Comparison of ENCODE assay signal across 28 cellular contexts in genomic region chr5:78959767-78960166, GRCh38.
"Had no signal": no experiment of that assay in that cellular context is flagged by ENCODE, and none has a peak within 500 bp of the region (broad histone marks: within the 10 kb centered on the region; RNA-seq: fewer than 3 reads in every experiment).

No MANE protein-coding gene starts in this region.

- H3K27ac ChIP-seq: ascending aorta, body of pancreas had no signal

- H3K36me3 Mint-ChIP-seq: WTC11 had no signal

- DNase-seq: activated CD4-positive, alpha-beta T cell treated with anti-CD3 and anti-CD28 coated beads for 48 hours; activated CD4-positive, alpha-beta T cell treated with anti-CD3 and anti-CD28 coated beads, Interleukin-2, amount 50 U/mL, for 4 hours; activated CD4-positive, CD25-positive, alpha-beta regulatory T cell treated with anti-CD3 and anti-CD28 coated beads, Interleukin-2, amount 50 U/mL, for 72 hours; activated CD8-positive, alpha-beta T cell treated with anti-CD3 and anti-CD28 coated beads, Interleukin-2, amount 10 ng/mL, durations not matched to agents 7 days and 5 days; activated effector memory CD4-positive, alpha-beta T cell treated with Interleukin-2 at 50 U/mL for 16 hours; activated naive CD4-positive, alpha-beta T cell treated with Interleukin-2 at 50 U/mL for 16 hours; activated naive CD8-positive, alpha-beta T cell treated with anti-CD3 and anti-CD28 coated beads, Interleukin-2, amount 50 U/mL, for 24 hours; activated T-cell treated with anti-CD3 and anti-CD28 coated beads, Interleukin-2, amount 50 U/mL, for 24 hours; amniotic stem cell; body of pancreas; central memory CD4-positive, alpha-beta T cell; Kasumi-1; NCI-H1105 treated with DMSO at 0.1 percent for 48 hours; NCI-H1436 treated with DMSO at 0.1 percent for 48 hours; NCI-H187 treated with DMSO at 0.1 percent for 48 hours; NCI-H2081 treated with DMSO at 0.1 percent for 48 hours; NCI-H446; NK-92 treated with Interleukin-12 subunit alpha and Interleukin-12 subunit beta, amount 100 ng/mL, for 24 hours; OCI-M1; RPMI8226 had no signal

- H3K4me1 Mint-ChIP-seq: activated naive CD8-positive, alpha-beta T cell treated with anti-CD3 and anti-CD28 coated beads, Interleukin-2, amount 50 U/mL, for 24 hours; WTC11 had no signal

- ATAC-seq: activated CD8-positive, alpha-beta T cell treated with anti-CD3 and anti-CD28 coated beads, Interleukin-2, amount 10 ng/mL, durations not matched to agents 7 days and 5 days; activated naive CD4-positive, alpha-beta T cell treated with anti-CD3 and anti-CD28 coated beads, Interleukin-2, amount 50 U/mL, for 72 hours; activated naive CD8-positive, alpha-beta T cell treated with anti-CD3 and anti-CD28 coated beads, Interleukin-2, amount 50 U/mL, for 24 hours; body of pancreas; Panc1; Right ventricle myocardium inferior; WTC11 had no signal

- H3K4me3 ChIP-seq: ascending aorta, body of pancreas had no signal

- FAIRE-seq: bronchial epithelial cell had no signal

- H3K27ac Mint-ChIP-seq: activated CD8-positive, alpha-beta T cell treated with anti-CD3 and anti-CD28 coated beads, Interleukin-2, amount 10 ng/mL, durations not matched to agents 7 days and 5 days; activated naive CD4-positive, alpha-beta T cell treated with anti-CD3 and anti-CD28 coated beads, Interleukin-2, amount 50 U/mL, for 72 hours; activated naive CD8-positive, alpha-beta T cell treated with anti-CD3 and anti-CD28 coated beads, Interleukin-2, amount 50 U/mL, for 24 hours; activated T-cell treated with anti-CD3 and anti-CD28 coated beads, Interleukin-2, amount 50 U/mL, for 24 hours; activated T-helper 1 cell treated with anti-CD3 and anti-CD28 coated beads, Interleukin-12 subunit alpha, Interleukin-12 subunit beta, Interleukin-2, Interleukin-4 antibody, amounts not matched to agents 30 ng/mL and 10 ng/mL and 1 ng/mL, durations not matched to agents 14 hours and 24 hours and 36 hours had no signal

- H3K4me3 Mint-ChIP-seq: activated CD8-positive, alpha-beta T cell treated with anti-CD3 and anti-CD28 coated beads, Interleukin-2, amount 10 ng/mL, durations not matched to agents 7 days and 5 days; activated naive CD8-positive, alpha-beta T cell treated with anti-CD3 and anti-CD28 coated beads, Interleukin-2, amount 50 U/mL, for 24 hours; activated T-cell treated with anti-CD3 and anti-CD28 coated beads, Interleukin-2, amount 50 U/mL, for 24 hours; activated T-helper 1 cell treated with anti-CD3 and anti-CD28 coated beads, Interleukin-12 subunit alpha, Interleukin-12 subunit beta, Interleukin-2, Interleukin-4 antibody, amounts not matched to agents 30 ng/mL and 10 ng/mL and 1 ng/mL, durations not matched to agents 14 hours and 24 hours and 36 hours; T-helper 1 cell treated with Interleukin-12 subunit alpha and Interleukin-12 subunit beta and Interleukin-4 antibody, amounts not matched to agents 30 μg/mL and 1 μg/mL, for 36 hours; WTC11 had no signal

- H3K9me3 Mint-ChIP-seq: activated naive CD4-positive, alpha-beta T cell treated with anti-CD3 and anti-CD28 coated beads, Interleukin-2, amount 50 U/mL, for 72 hours; activated naive CD8-positive, alpha-beta T cell treated with anti-CD3 and anti-CD28 coated beads, Interleukin-2, amount 50 U/mL, for 24 hours; activated T-cell treated with anti-CD3 and anti-CD28 coated beads, Interleukin-2, amount 50 U/mL, for 24 hours; activated T-helper 1 cell treated with anti-CD3 and anti-CD28 coated beads, Interleukin-12 subunit alpha, Interleukin-12 subunit beta, Interleukin-2, Interleukin-4 antibody, amounts not matched to agents 30 ng/mL and 10 ng/mL and 1 ng/mL, durations not matched to agents 14 hours and 24 hours and 36 hours; T-helper 1 cell treated with Interleukin-12 subunit alpha and Interleukin-12 subunit beta and Interleukin-4 antibody, amounts not matched to agents 30 μg/mL and 1 μg/mL, for 36 hours; WTC11 had no signal

- H3K36me3 ChIP-seq: ascending aorta had no signal

- H3K27me3 ChIP-seq: ascending aorta, body of pancreas had no signal

- H3K4me1 ChIP-seq: ascending aorta, body of pancreas had no signal

- H3K27me3 Mint-ChIP-seq: activated naive CD8-positive, alpha-beta T cell treated with anti-CD3 and anti-CD28 coated beads, Interleukin-2, amount 50 U/mL, for 24 hours; activated T-cell treated with anti-CD3 and anti-CD28 coated beads, Interleukin-2, amount 50 U/mL, for 24 hours had no signal

- H3K9me3 ChIP-seq: ascending aorta, body of pancreas had no signal
